ENCODE assay signal across 1 cellular context in genomic region chr5:179837076-179838011, GRCh38.
A peak's percentile ranks its signal among the peaks of the same experiment; 100 is the strongest.
TF ChIP-seq lines count a peak whose summit lies in the region.

No MANE protein-coding gene starts in this region.

TF ChIP-seq in K562, 482 proteins besides CTCF, POLR2A, EP300 and RAD21 (continued from another document and continues in another):
- TF ChIP-seq CHD7 (IDR thresholded peaks at IDR 0.05; ENCODE audit: low read depth, low read length) (no peak), ELF4 (CRISPR knock-in tag; IDR thresholded peaks at IDR 0.05) (peak; percentile 34; the same call in 1 of the 2 replicates), GABPB2 (CRISPR knock-in tag; conservative IDR thresholded peaks at IDR 0.05) (no peak), HOXB6 (CRISPR knock-in tag; IDR thresholded peaks at IDR 0.05; ENCODE audit: borderline replicate concordance) (no peak), SNAPC5 (CRISPR knock-in tag; IDR thresholded peaks at IDR 0.05) (no peak), ZNF449 (CRISPR knock-in tag; IDR thresholded peaks at IDR 0.05) (no peak), RUNX1 (IDR thresholded peaks at IDR 0.05; ENCODE audit: low read depth) (no peak), THAP12 (CRISPR knock-in tag; IDR thresholded peaks at IDR 0.05) (no peak), NCOA4 (IDR thresholded peaks at IDR 0.05; ENCODE audit: partially characterized antibody) (no peak), NR2C2 (CRISPR knock-in tag; IDR thresholded peaks at IDR 0.05) (no peak), NR2C2 (tag; IDR thresholded peaks at IDR 0.05) (no peak), DEAF1 (CRISPR knock-in tag; IDR thresholded peaks at IDR 0.05) (0 out of 2 replicates have a peak, but pooled peaks have one; percentile 7), RNF2 (IDR thresholded peaks at IDR 0.05) (no peak), JUN (IDR thresholded peaks at IDR 0.05; ENCODE audit: borderline replicate concordance, low read depth, low read length) (no peak), JUN (CRISPR knock-in tag; IDR thresholded peaks at IDR 0.05; ENCODE audit: borderline replicate concordance) (no peak), NR0B1 (IDR thresholded peaks at IDR 0.05; ENCODE audit: partially characterized antibody) (no peak), TEAD1 (CRISPR knock-in tag; IDR thresholded peaks at IDR 0.05) (no peak), SREBF2 (CRISPR knock-in tag; IDR thresholded peaks at IDR 0.05) (no peak), LARP7 (IDR thresholded peaks at IDR 0.05) (no peak), TFAM (CRISPR knock-in tag; conservative IDR thresholded peaks at IDR 0.05) (no peak), ZNF518B (CRISPR knock-in tag; IDR thresholded peaks at IDR 0.05) (no peak), ZNF316 (IDR thresholded peaks at IDR 0.05) (0 out of 2 replicates have a peak, but pooled peaks have one; percentile 17), SRSF3 (IDR thresholded peaks at IDR 0.05; ENCODE audit: insufficient read depth, low read length) (no peak), SETDB1 (IDR thresholded peaks at IDR 0.05; ENCODE audit: low read length) (no peak), PCBP1 (IDR thresholded peaks at IDR 0.05; ENCODE audit: low read depth, low read length, poor library complexity, severe bottlenecking) (no peak), SMAD1 (IDR thresholded peaks at IDR 0.05; ENCODE audit: low read depth, low read length, partially characterized antibody) (peak; percentile 39), ZNF280B (CRISPR knock-in tag; IDR thresholded peaks at IDR 0.05) (no peak), HDAC1 (IDR thresholded peaks at IDR 0.05) (no peak), SAFB2 (IDR thresholded peaks at IDR 0.05; ENCODE audit: borderline replicate concordance, low read depth, low read length, severe bottlenecking) (no peak), FOXP4 (CRISPR knock-in tag; IDR thresholded peaks at IDR 0.05; ENCODE audit: borderline replicate concordance) (no peak), DIDO1 (tag; IDR thresholded peaks at IDR 0.05; ENCODE audit: low read depth) (no peak)
